Comparison of ENCODE assay signal across 8 cellular contexts in genomic region chr13:32911506-32911905, GRCh38.
DNase-seq lines count a peak whose midpoint lies in the region; ATAC-seq and TF ChIP-seq lines count a peak whose summit lies in the region.

No MANE protein-coding gene starts in this region.

- peaks cover 3% of the 10 kb centered on the region for H3K9me3 Mint-ChIP-seq in neural crest cell

- no peak overlapping the region for H3K4me3 Mint-ChIP-seq in neural crest cell

- peak; percentile 80 for ATAC-seq in GM18867 (IDR thresholded peaks at IDR 0.05; ENCODE audit: unreplicated experiment)
- peak; percentile 61 for ATAC-seq in esophagus mucosa

- H3K4me3 ChIP-seq in Jurkat, Clone E6-1 (ENCODE audit: low read length) = no peak overlapping the region
- H3K4me3 ChIP-seq in vagina = no peak overlapping the region

- no peak overlapping the region for H3K27ac ChIP-seq in RWPE1
- no peak overlapping the region for H3K27ac ChIP-seq in vagina

- no peak overlapping the region for H3K27ac Mint-ChIP-seq in neural crest cell (ENCODE audit: unreplicated experiment)

- H3K9me3 ChIP-seq in vagina = no peaks in the 10 kb centered on the region

- no peaks in the 10 kb centered on the region for H3K27me3 Mint-ChIP-seq in neural crest cell (ENCODE audit: low read depth)

- DNase-seq in COLO668 (lab: John Stamatoyannopoulos, UW; ENCODE audit: unreplicated experiment) (peak; percentile 60), RWPE1 (ENCODE audit: low spot score) (peak; percentile 66), neural crest cell (ENCODE audit: low read depth, low spot score) (no peak), vagina (ENCODE audit: extremely low spot score in 2 of 2) (no peak)
- DNase-seq in Jurkat, Clone E6-1 (ENCODE audit: low read depth, low spot score) = peak; percentile 47
- DNase-seq in activated effector memory CD4-positive, alpha-beta T cell treated with Interleukin-2 at 50 U/mL for 16 hours = no peak

- H3K4me1 ChIP-seq in vagina = no peaks in the 10 kb centered on the region

- H3K36me3 ChIP-seq in vagina = no peaks in the 10 kb centered on the region

- no peak for TF ChIP-seq POLR2A in vagina (IDR thresholded peaks at IDR 0.05)

- TF ChIP-seq CTCF in RWPE1 (conservative IDR thresholded peaks at IDR 0.05; ENCODE audit: low read depth) = no peak
- TF ChIP-seq CTCF in neural crest cell (conservative IDR thresholded peaks at IDR 0.05) = peak; percentile 51
- no peak for TF ChIP-seq CTCF in vagina (IDR thresholded peaks at IDR 0.05)

- intact Hi-C loops in vagina (cut with DNase I) = no loop called here

- H3K36me3 Mint-ChIP-seq in neural crest cell (ENCODE audit: low read depth) = peaks cover 2% of the 10 kb centered on the region

- POLR2A ChIA-PET in RWPE1 (lab: Yijun Ruan, JAX; ENCODE audit: low non-redundant PET) = interaction anchor here (0.6 kb wide), 1 partner anchor 243 kb away, joined by 4 read pairs; no protein-coding TSS in a partner anchor

- peaks cover 9% of the 10 kb centered on the region for H3K4me1 Mint-ChIP-seq in neural crest cell

- CTCF ChIA-PET in RWPE1 (lab: Yijun Ruan, JAX) = interaction anchor here (0.7 to 1.0 kb wide), 5 partner anchors 13 to 326 kb away, joined by 3 to 4 read pairs (median 4); no protein-coding TSS in a partner anchor

- no peaks in the 10 kb centered on the region for H3K27me3 ChIP-seq in vagina

Comparison
In these comparisons a context has a peak if more than half of its experiments do, and no peak if none do; other contexts are left out.
1. DNase-seq: peak in COLO668 (single experiment), Jurkat, Clone E6-1 (single experiment) and RWPE1 (single experiment); none in neural crest cell (single experiment), activated effector memory CD4-positive, alpha-beta T cell treated with Interleukin-2 at 50 U/mL for 16 hours (single experiment) and vagina (0 of 2).